In the genomic region with DNA sequence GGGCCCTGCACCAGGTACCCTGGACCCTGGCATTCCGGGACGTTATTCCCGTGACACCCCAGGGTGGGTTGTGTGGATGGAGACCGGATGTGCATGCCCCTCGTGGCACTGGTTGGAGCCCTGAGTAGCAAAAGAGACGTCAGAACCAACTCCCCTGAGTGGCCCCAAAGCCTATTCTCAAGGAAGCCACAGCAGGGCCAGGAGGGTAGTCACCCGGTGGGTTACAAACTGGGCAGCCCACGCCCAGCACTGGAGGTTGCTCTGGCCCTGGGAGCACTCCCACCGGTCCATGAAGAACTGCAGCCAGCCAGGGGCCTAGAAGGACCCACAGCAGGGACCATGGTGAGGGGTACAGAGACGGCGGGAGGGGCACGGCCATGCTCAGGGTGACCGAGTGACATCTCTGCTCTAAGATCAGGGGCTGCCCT, we compare ENCODE assay signal across 8 cellular contexts. TPM values are rescaled to one million over a fixed set of nuclear protein-coding genes. Genes with fewer than 3 reads are reported as not detected.
DNase-seq lines count a peak whose midpoint lies in the region; ATAC-seq and TF ChIP-seq lines count a peak whose summit lies in the region.

No MANE protein-coding gene starts in this region.

- peaks cover 68% of the 10 kb centered on the region for H3K4me1 ChIP-seq in mesodermal cell (ENCODE audit: control insufficient read depth, insufficient read depth, low read length, poor library complexity, severe bottlenecking)

- peak; percentile 47 for DNase-seq in AG10803 (ENCODE audit: low read depth)
- DNase-seq in HL-60 (ENCODE audit: low read depth in 1 of 2, low spot score in 1 of 2) = peak in 1 of 2 experiments; percentile 64
- DNase-seq in omental fat pad (ENCODE audit: low spot score) = no peak
- DNase-seq in epidermal melanocyte (ENCODE audit: insufficient read length, low spot score) = no peak
- no peak for DNase-seq in stimulated activated CD4-positive, alpha-beta T cell treated with anti-CD3 and anti-CD28 coated beads, Interleukin-2, amount 100 ng/mL, for 48 hours

- H3K4me3 ChIP-seq in AG10803 (ENCODE audit: low read length) (peak overlapping the region; percentile 63), HL-60 (replicated peaks; ENCODE audit: insufficient read depth, low read length) (peak overlapping the region; percentile 41), mesodermal cell (ENCODE audit: extremely low read depth, insufficient read depth, low read length, poor library complexity, severe bottlenecking) (peak overlapping the region; percentile 8)

- no peaks in the 10 kb centered on the region for H3K27me3 ChIP-seq in HL-60 (ENCODE audit: insufficient read depth, poor library complexity, severe bottlenecking)

- H3K27ac ChIP-seq in HL-60 (replicated peaks) = peak overlapping the region; percentile 99
- H3K27ac ChIP-seq in adipose tissue (ENCODE audit: low read depth, low read length) = peak overlapping the region; percentile 21
- H3K27ac ChIP-seq in mesodermal cell (ENCODE audit: low read depth, low read length, severe bottlenecking) = peak overlapping the region; percentile 71

- ATAC-seq in omental fat pad (ENCODE audit: low FRiP score) (no peak), HG03139 (IDR thresholded peaks at IDR 0.05; ENCODE audit: unreplicated experiment) (no peak)

- 21 to 56% (median 29%) methylated on average over 13 of the region's 13 CpGs for WGBS in adipose tissue, 3 donors
- 69 to 70% methylated on average over 12 to 13 of the region's 13 CpGs for WGBS in mesodermal cell (ENCODE audit: insufficient coverage in 2 of 2), 2 experiments

- TF ChIP-seq CTCF in AG10803 (conservative IDR thresholded peaks at IDR 0.05; ENCODE audit: low read length) (no peak), HL-60 (IDR thresholded peaks at IDR 0.05; ENCODE audit: insufficient read depth, low read length) (no peak), omental fat pad (IDR thresholded peaks at IDR 0.05) (no peak)

- H3K36me3 ChIP-seq in mesodermal cell (ENCODE audit: control insufficient read depth, insufficient read depth, low read length) = peaks cover 23% of the 10 kb centered on the region

- no peaks in the 10 kb centered on the region for H3K9me3 ChIP-seq in mesodermal cell (ENCODE audit: control insufficient read depth, low read length)

RNA-seq across cellular contexts. Expression of a gene that starts 7.5 kb away (rescaled TPM):
- 10 to 100 TPM in 1 of 3 donors, 1 to 10 TPM in 2; 3.7 to 14.4 (median 9.8) TPM for polyA plus RNA-seq in adipose tissue
- polyA plus RNA-seq in mesodermal cell (2013, experiment 1 of 2) = 24.9 TPM
- 18.9 TPM for polyA plus RNA-seq in mesodermal cell (2013, experiment 2 of 2)
- total RNA-seq in omental fat pad = 10 to 100 TPM in 1 of 4 donors, 1 to 10 TPM in 3; 4.0 to 19.5 (median 6.7) TPM

RNA-seq across cellular contexts. Expression of a gene that starts 7.6 kb away (rescaled TPM):
- polyA plus RNA-seq in adipose tissue = 10 to 100 TPM; 11.0 to 29.2 (median 23.5) TPM
- 23.2 TPM for polyA plus RNA-seq in mesodermal cell (2013, experiment 1 of 2)
- polyA plus RNA-seq in mesodermal cell (2013, experiment 2 of 2) = 21.6 TPM
- 10 to 100 TPM; 17.0 to 31.3 (median 19.6) TPM for total RNA-seq in omental fat pad

RNA-seq across cellular contexts. Expression of a gene that starts 29.5 kb away (rescaled TPM):
- 10 to 100 TPM; 46.1 to 92.9 (median 59.2) TPM for polyA plus RNA-seq in adipose tissue
- 82.9 TPM for polyA plus RNA-seq in mesodermal cell (2013, experiment 1 of 2)
- polyA plus RNA-seq in mesodermal cell (2013, experiment 2 of 2) = 63.1 TPM
- total RNA-seq in omental fat pad = 100 to 1,000 TPM in 1 of 4 donors, 10 to 100 TPM in 3; 70.1 to 117 (median 87.8) TPM

RNA-seq across cellular contexts. Expression of a gene that starts 43.8 kb away (rescaled TPM):
- polyA plus RNA-seq in adipose tissue = 1 to 10 TPM in 1 of 3 donors, under 1 TPM in 2; 0.33 to 1.8 (median 0.80) TPM
- polyA plus RNA-seq in mesodermal cell (2013, experiment 1 of 2) = 8.7 TPM
- polyA plus RNA-seq in mesodermal cell (2013, experiment 2 of 2) = 7.0 TPM
- 1 to 10 TPM in 3 of 4 donors, under 1 TPM in 1; 0.88 to 2.4 (median 1.9) TPM for total RNA-seq in omental fat pad

RNA-seq across cellular contexts. Expression of a gene that starts 49.4 kb away (rescaled TPM):
- polyA plus RNA-seq in adipose tissue = 1 to 10 TPM; 2.2 to 4.2 (median 4.2) TPM
- 2.6 TPM for polyA plus RNA-seq in mesodermal cell (2013, experiment 1 of 2)
- 2.7 TPM for polyA plus RNA-seq in mesodermal cell (2013, experiment 2 of 2)
- 1 to 10 TPM; 2.4 to 6.2 (median 3.9) TPM for total RNA-seq in omental fat pad

Comparison
In these comparisons a context has a peak if more than half of its experiments do, and no peak if none do; other contexts are left out.
1. H3K4me3 ChIP-seq: peak in every context shown above with its lines; median percentile 63 in AG10803; 41 in HL-60; 8 in mesodermal cell.
2. H3K27ac ChIP-seq: peak in every context shown above with its lines; median percentile 99 in HL-60; 71 in mesodermal cell; 21 in adipose tissue.